16 cellular contexts compared by ENCODE assay signal in the genomic region with DNA sequence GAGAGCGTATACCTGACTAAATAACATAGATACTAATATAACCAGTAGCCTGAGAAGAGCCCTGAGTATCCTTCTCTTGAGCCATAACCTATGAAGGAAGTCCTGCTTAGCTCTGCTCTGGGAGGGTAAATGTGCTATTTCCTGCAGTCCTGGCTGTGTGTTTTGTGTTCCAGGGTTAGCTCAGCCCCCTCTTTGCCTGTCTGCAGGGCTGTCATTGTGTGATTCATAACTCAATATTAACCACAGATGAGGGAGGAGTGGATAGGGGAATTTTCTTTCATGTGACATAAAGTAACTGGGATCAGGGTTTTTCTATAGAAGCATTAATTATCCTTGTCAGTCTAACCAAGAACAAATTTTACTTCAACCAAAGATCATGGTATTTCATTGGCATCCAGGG.
A peak's percentile ranks its signal among the peaks of the same experiment; 100 is the strongest.
DNase-seq lines count a peak whose midpoint lies in the region; ATAC-seq, FAIRE-seq and TF ChIP-seq lines count a peak whose summit lies in the region.
"Had no signal": no experiment of that assay in that cellular context is flagged by ENCODE, and none has a peak within 500 bp of the region (broad histone marks: within the 10 kb centered on the region; RNA-seq: fewer than 3 reads in every experiment).

No MANE protein-coding gene starts in this region.

- FAIRE-seq in RCC 7860 (lab: Jason Lieb, UNC), result peak; percentile 86

- DNase-seq in EL (peak; percentile 57), RCC 7860 (ENCODE audit: low spot score) (peak; percentile 79), fibroblast of gingiva (ENCODE audit: low read depth) (peak; percentile 12), non-pigmented ciliary epithelial cell (ENCODE audit: low read depth) (peak; percentile 55), nephron progenitor cell (no peak), GM10248 (ENCODE audit: extremely low spot score) (no peak)
- DNase-seq in CD8-positive, alpha-beta memory T cell, result no peak
- DNase-seq: activated naive CD4-positive, alpha-beta T cell treated with anti-CD3 and anti-CD28 coated beads, Interleukin-2, amount 10 ng/mL, durations not matched to agents 7 days and 5 days; immature natural killer cell; NK-92 treated with Interleukin-12 subunit alpha and Interleukin-12 subunit beta, amount 100 ng/mL, for 24 hours; right cardiac atrium had no signal

- POLR2A ChIA-PET in CD8-positive, alpha-beta memory T cell (lab: Charles Lee), result no interaction called here
- POLR2A ChIA-PET in GM10248 (lab: Yijun Ruan, JAX), result no interaction called here

- H3K36me3 Mint-ChIP-seq in nephron progenitor cell (ENCODE audit: low read depth), result no peaks in the 10 kb centered on the region
- H3K36me3 Mint-ChIP-seq in CD8-positive, alpha-beta memory T cell, result peaks cover 0 to 1% (median 0%) of the 10 kb centered on the region in 3 donors
- H3K36me3 Mint-ChIP-seq: activated naive CD4-positive, alpha-beta T cell treated with anti-CD3 and anti-CD28 coated beads, Interleukin-2, amount 10 ng/mL, durations not matched to agents 7 days and 5 days; CD14-positive monocyte; immature natural killer cell had no signal

- no peak overlapping the region for H3K27ac ChIP-seq in CD8-positive, alpha-beta memory T cell (ENCODE audit: low read depth, low read length)
- H3K27ac ChIP-seq: esophagus muscularis mucosa had no signal

- TF ChIP-seq CTCF in nephron progenitor cell (IDR thresholded peaks at IDR 0.05) (no peak), GM10248 (IDR thresholded peaks at IDR 0.05; ENCODE audit: control extremely low read depth, extremely low read depth, low read depth, missing control alignments) (no peak)

- H3K27me3 ChIP-seq in CD8-positive, alpha-beta memory T cell (ENCODE audit: insufficient read depth, low read length, poor library complexity, severe bottlenecking), result no peaks in the 10 kb centered on the region
- H3K27me3 ChIP-seq: esophagus muscularis mucosa had no signal

- H3K27me3 Mint-ChIP-seq in nephron progenitor cell (ENCODE audit: low read depth, poor library complexity), result peaks cover 6% of the 10 kb centered on the region
- peaks cover 0 to 3% of the 10 kb centered on the region in 2 donors for H3K27me3 Mint-ChIP-seq in CD8-positive, alpha-beta memory T cell
- H3K27me3 Mint-ChIP-seq: activated naive CD4-positive, alpha-beta T cell treated with anti-CD3 and anti-CD28 coated beads, Interleukin-2, amount 10 ng/mL, durations not matched to agents 7 days and 5 days; stimulated activated naive CD8-positive, alpha-beta T cell treated with anti-CD3 and anti-CD28 coated beads, Interleukin-15, Interleukin-2, amounts not matched to agents 100 ng/mL and 50 ng/mL, for 24 hours had no signal

- no peak overlapping the region for H3K4me3 ChIP-seq in CD8-positive, alpha-beta memory T cell (ENCODE audit: low read length)
- H3K4me3 ChIP-seq: esophagus muscularis mucosa had no signal

- ATAC-seq in GM21360 (IDR thresholded peaks at IDR 0.05; ENCODE audit: unreplicated experiment), result no peak
- ATAC-seq: right cardiac atrium had no signal

- H3K4me1 Mint-ChIP-seq in nephron progenitor cell, result no peaks in the 10 kb centered on the region
- no peaks in the 10 kb centered on the region for H3K4me1 Mint-ChIP-seq in CD8-positive, alpha-beta memory T cell
- H3K4me1 Mint-ChIP-seq: activated naive CD4-positive, alpha-beta T cell treated with anti-CD3 and anti-CD28 coated beads, Interleukin-2, amount 10 ng/mL, durations not matched to agents 7 days and 5 days; CD14-positive monocyte; IgD-negative memory B cell; immature natural killer cell had no signal

- no peaks in the 10 kb centered on the region for H3K9me3 Mint-ChIP-seq in nephron progenitor cell
- H3K9me3 Mint-ChIP-seq in CD8-positive, alpha-beta memory T cell, result no peaks in the 10 kb centered on the region
- H3K9me3 Mint-ChIP-seq: activated naive CD4-positive, alpha-beta T cell treated with anti-CD3 and anti-CD28 coated beads, Interleukin-2, amount 10 ng/mL, durations not matched to agents 7 days and 5 days; IgD-negative memory B cell had no signal

- H3K4me3 Mint-ChIP-seq in nephron progenitor cell, result no peak overlapping the region
- no peak overlapping the region for H3K4me3 Mint-ChIP-seq in CD8-positive, alpha-beta memory T cell
- H3K4me3 Mint-ChIP-seq: activated naive CD4-positive, alpha-beta T cell treated with anti-CD3 and anti-CD28 coated beads, Interleukin-2, amount 10 ng/mL, durations not matched to agents 7 days and 5 days; CD14-positive monocyte; IgD-negative memory B cell; immature natural killer cell; stimulated activated naive CD8-positive, alpha-beta T cell treated with anti-CD3 and anti-CD28 coated beads, Interleukin-15, Interleukin-2, amounts not matched to agents 100 ng/mL and 50 ng/mL, for 24 hours had no signal

- no peaks in the 10 kb centered on the region for H3K9me3 ChIP-seq in CD8-positive, alpha-beta memory T cell (ENCODE audit: low read length)
- H3K9me3 ChIP-seq: esophagus muscularis mucosa had no signal

- H3K4me1 ChIP-seq in CD8-positive, alpha-beta memory T cell (ENCODE audit: insufficient read depth, low read length), result no peaks in the 10 kb centered on the region
- H3K4me1 ChIP-seq: esophagus muscularis mucosa had no signal

- no peak overlapping the region for H3K27ac Mint-ChIP-seq in nephron progenitor cell
- H3K27ac Mint-ChIP-seq in CD8-positive, alpha-beta memory T cell, result no peak overlapping the region
- H3K27ac Mint-ChIP-seq: activated naive CD4-positive, alpha-beta T cell treated with anti-CD3 and anti-CD28 coated beads, Interleukin-2, amount 10 ng/mL, durations not matched to agents 7 days and 5 days; immature natural killer cell; stimulated activated naive CD8-positive, alpha-beta T cell treated with anti-CD3 and anti-CD28 coated beads, Interleukin-15, Interleukin-2, amounts not matched to agents 100 ng/mL and 50 ng/mL, for 24 hours had no signal

- CTCF ChIA-PET in CD8-positive, alpha-beta memory T cell (lab: Charles Lee), result no interaction called here
- CTCF ChIA-PET in GM10248 (lab: Yijun Ruan, JAX), result no interaction called here

- H3K36me3 ChIP-seq in CD8-positive, alpha-beta memory T cell (ENCODE audit: insufficient read depth, low read length), result no peaks in the 10 kb centered on the region
- H3K36me3 ChIP-seq: esophagus muscularis mucosa had no signal

Comparison
In these comparisons a context has a peak if more than half of its experiments do, and no peak if none do; other contexts are left out.
1. DNase-seq: peak in EL (single experiment), RCC 7860 (single experiment), fibroblast of gingiva (single experiment) and non-pigmented ciliary epithelial cell (single experiment); none in nephron progenitor cell (single experiment), CD8-positive, alpha-beta memory T cell (0 of 5) and GM10248 (single experiment).